Comparison of ENCODE assay signal across 13 cellular contexts in genomic region chr3:32147935-32148334, GRCh38. TPM values are rescaled to one million over a fixed set of nuclear protein-coding genes. Genes with fewer than 3 reads are reported as not detected.
A peak's percentile ranks its signal among the peaks of the same experiment; 100 is the strongest.
DNase-seq lines count a peak whose midpoint lies in the region; ATAC-seq and TF ChIP-seq lines count a peak whose summit lies in the region.
"Had no signal": no experiment of that assay in that cellular context is flagged by ENCODE, and none has a peak within 500 bp of the region (broad histone marks: within the 10 kb centered on the region; RNA-seq: fewer than 3 reads in every experiment).

No MANE protein-coding gene starts in this region.

- H3K27me3 ChIP-seq in gastroesophageal sphincter: no peaks in the 10 kb centered on the region
- H3K27me3 ChIP-seq: esophagus squamous epithelium, spleen had no signal

- H3K36me3 Mint-ChIP-seq in neural crest cell (ENCODE audit: low read depth): no peaks in the 10 kb centered on the region

- no peak overlapping the region for H3K4me3 Mint-ChIP-seq in neural crest cell
- H3K4me3 Mint-ChIP-seq: CD4-positive, alpha-beta memory T cell had no signal

- no peaks in the 10 kb centered on the region for H3K9me3 Mint-ChIP-seq in neural crest cell

- DNase-seq in ELF-1 (ENCODE audit: low read depth, low spot score) (peak; percentile 29), NAMALWA (ENCODE audit: low spot score) (peak; percentile 13), caudate nucleus (lab: John Stamatoyannopoulos, UW) (peak in 9 of 61 donors; percentile 2 to 59 (median 13)), neural crest cell (ENCODE audit: low read depth, low spot score) (no peak), NCI-H510A treated with DMSO at 0.1 percent for 48 hours (lab: John Stamatoyannopoulos, UW) (no peak)
- DNase-seq: CD4-positive, alpha-beta memory T cell; esophagus squamous epithelium; NCI-H1694 treated with DMSO at 0.1 percent for 48 hours; spleen had no signal

- ATAC-seq in gastroesophageal sphincter (no peak), HG03039 (IDR thresholded peaks at IDR 0.05; ENCODE audit: unreplicated experiment) (no peak), HG03196 (IDR thresholded peaks at IDR 0.05; ENCODE audit: unreplicated experiment) (no peak)
- ATAC-seq: HepG2 had no signal

- H3K9me3 ChIP-seq in gastroesophageal sphincter: no peaks in the 10 kb centered on the region
- H3K9me3 ChIP-seq: esophagus squamous epithelium, spleen had no signal

- TF ChIP-seq CTCF in neural crest cell (conservative IDR thresholded peaks at IDR 0.05) (peak; percentile 26), gastroesophageal sphincter (IDR thresholded peaks at IDR 0.05) (no peak)

- peaks cover 0 to 22% (median 0%) of the 10 kb centered on the region in 3 donors for H3K4me1 ChIP-seq in gastroesophageal sphincter

- H3K27me3 Mint-ChIP-seq in neural crest cell (ENCODE audit: low read depth): no peaks in the 10 kb centered on the region
- H3K27me3 Mint-ChIP-seq: CD4-positive, alpha-beta memory T cell had no signal

- no peak overlapping the region for H3K27ac Mint-ChIP-seq in neural crest cell (ENCODE audit: unreplicated experiment)

- no peak for TF ChIP-seq POLR2A in gastroesophageal sphincter (IDR thresholded peaks at IDR 0.05)

- H3K27ac ChIP-seq in caudate nucleus (ENCODE audit: low read depth, low read length) (peak overlapping the region; percentile 52), gastroesophageal sphincter (no peak overlapping the region)

- H3K36me3 ChIP-seq in gastroesophageal sphincter: peaks cover 0 to 80% of the 10 kb centered on the region in 2 donors

- peaks cover 35% of the 10 kb centered on the region for H3K4me1 Mint-ChIP-seq in neural crest cell

- 76 to 83% methylated on average over 3 of the region's 3 CpGs for WGBS in gastroesophageal sphincter (ENCODE audit: low coverage in 1 of 2), 2 donors

- H3K4me3 ChIP-seq in gastroesophageal sphincter: no peak overlapping the region
- H3K4me3 ChIP-seq: esophagus squamous epithelium, spleen had no signal

- TF ChIP-seq EP300 in gastroesophageal sphincter (IDR thresholded peaks at IDR 0.05): no peak

RNA-seq across cellular contexts. Expression of gene GPD1L, which starts 41.5 kb away (rescaled TPM):
- 6.0 and 7.7 TPM in 2 replicates for total RNA-seq in neural crest cell
- total RNA-seq in gastroesophageal sphincter: 100 to 1,000 TPM in 3 of 4 donors, 10 to 100 TPM in 1; 85.0 to 162 (median 106) TPM

Comparison
In these comparisons a context has a peak if more than half of its experiments do, and no peak if none do; other contexts are left out.
1. DNase-seq: peak in ELF-1 (single experiment) and NAMALWA (single experiment); none in neural crest cell (single experiment) and NCI-H510A treated with DMSO at 0.1 percent for 48 hours (single experiment).